1 cellular context compared by ENCODE assay signal in the genomic region with DNA sequence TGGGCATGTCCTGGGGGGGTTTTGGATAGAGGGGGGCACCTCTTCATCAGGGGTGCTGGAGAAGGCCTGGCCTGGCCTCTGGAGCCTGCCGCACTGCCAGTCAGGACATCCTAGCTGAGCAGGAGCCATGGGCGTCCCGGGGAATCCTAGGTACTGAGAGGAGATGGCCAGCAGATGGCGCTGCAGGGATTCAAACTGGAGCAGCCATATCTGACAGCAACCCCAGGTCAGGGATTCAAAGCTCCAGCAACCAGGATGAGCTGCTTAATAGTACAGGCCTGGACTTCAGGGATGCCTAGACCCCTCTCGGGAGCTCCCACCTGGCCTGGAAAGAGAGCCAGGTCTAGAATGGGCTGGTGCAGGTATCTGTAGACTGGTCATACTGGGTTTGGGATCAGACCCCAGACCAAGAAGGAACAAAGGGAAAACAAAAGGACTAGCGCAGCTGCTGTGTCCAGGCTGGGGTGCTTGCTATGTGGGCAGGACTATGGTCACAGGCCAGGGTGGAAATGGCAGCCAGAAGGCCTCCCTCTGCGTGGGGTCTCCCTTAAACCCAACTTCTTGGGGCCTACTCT.
TF ChIP-seq lines count a peak whose summit lies in the region.

No MANE protein-coding gene starts in this region.

TF ChIP-seq in H1, 55 proteins besides CTCF, POLR2A, EP300 and RAD21:
- TF ChIP-seq KDM5A (IDR thresholded peaks at IDR 0.05; ENCODE audit: low read length): no peak
- no peak for TF ChIP-seq SAP30 (IDR thresholded peaks at IDR 0.05; ENCODE audit: insufficient read depth, insufficient replicate concordance, low read length)
- no peak for TF ChIP-seq TBP (IDR thresholded peaks at IDR 0.05; ENCODE audit: low read depth, low read length)
- peak; percentile 85 for TF ChIP-seq YY1 (IDR thresholded peaks at IDR 0.05; ENCODE audit: low read depth, low read length)
TF ChIP-seq in H1: peak in this region for 1.
